Comparison of ENCODE assay signal across 14 cellular contexts in genomic region chr6:75579951-75580350, GRCh38. TPM values are rescaled to one million over a fixed set of nuclear protein-coding genes. Genes with fewer than 3 reads are reported as not detected.
DNase-seq lines count a peak whose midpoint lies in the region; ATAC-seq and TF ChIP-seq lines count a peak whose summit lies in the region.
"Had no signal": no experiment of that assay in that cellular context is flagged by ENCODE, and none has a peak within 500 bp of the region (broad histone marks: within the 10 kb centered on the region; RNA-seq: fewer than 3 reads in every experiment).

No MANE protein-coding gene starts in this region.

- no peak overlapping the region for H3K4me2 ChIP-seq in neural progenitor cell

- peak; percentile 65 to 76 for ATAC-seq in activated CD4-positive, CD25-positive, alpha-beta regulatory T cell treated with anti-CD3 and anti-CD28 coated beads, Interleukin-2, amount 50 U/mL, for 24 hours
- peak; percentile 68 for ATAC-seq in GM21515 (IDR thresholded peaks at IDR 0.05; ENCODE audit: unreplicated experiment)
- ATAC-seq in HG03175 (IDR thresholded peaks at IDR 0.05; ENCODE audit: unreplicated experiment) = peak; percentile 92
- ATAC-seq: right lobe of liver had no signal

- DNase-seq in activated CD4-positive, CD25-positive, alpha-beta regulatory T cell treated with anti-CD3 and anti-CD28 coated beads, Interleukin-2, amount 50 U/mL, for 72 hours = no peak
- DNase-seq in neural progenitor cell (ENCODE audit: low spot score) (no peak), NCI-H187 (lab: John Stamatoyannopoulos, UW) (no peak), endothelial cell (ENCODE audit: low spot score) (no peak), T1000 (lab: John Stamatoyannopoulos, UW) (no peak)
- DNase-seq: activated T-cell treated with anti-CD3 and anti-CD28 coated beads, Interleukin-2, amount 50 U/mL, for 4 hours; H9; mesenchymal stem cell; NCI-H524 treated with DMSO at 0.1 percent for 48 hours; right lobe of liver had no signal

- H3K36me3 Mint-ChIP-seq in neural progenitor cell (no peaks in the 10 kb centered on the region), endothelial cell (ENCODE audit: low read depth, unreplicated experiment) (no peaks in the 10 kb centered on the region)

- H3K79me2 ChIP-seq in neural progenitor cell (ENCODE audit: low read depth) = no peaks in the 10 kb centered on the region

- peaks cover 5% of the 10 kb centered on the region for H3K9me3 ChIP-seq in neural progenitor cell (ENCODE audit: low read depth)
- H3K9me3 ChIP-seq: right lobe of liver had no signal

- H3K4me3 Mint-ChIP-seq in neural progenitor cell (no peak overlapping the region), endothelial cell (ENCODE audit: unreplicated experiment) (no peak overlapping the region)
- H3K4me3 Mint-ChIP-seq: activated T-cell treated with anti-CD3 and anti-CD28 coated beads, Interleukin-2, amount 50 U/mL, for 4 hours; H9; T-helper 1 cell treated with Interleukin-12 subunit alpha and Interleukin-12 subunit beta and Interleukin-4 antibody, amounts not matched to agents 30 μg/mL and 1 μg/mL, for 36 hours had no signal

- no peaks in the 10 kb centered on the region for H3K4me1 Mint-ChIP-seq in neural progenitor cell
- H3K4me1 Mint-ChIP-seq in endothelial cell (ENCODE audit: unreplicated experiment) = no peaks in the 10 kb centered on the region

- H2AFZ ChIP-seq in neural progenitor cell (replicated peaks) = peak overlapping the region; percentile 42

- TF ChIP-seq CTCF in neural progenitor cell (IDR thresholded peaks at IDR 0.05) (no peak), endothelial cell (IDR thresholded peaks at IDR 0.05; ENCODE audit: unreplicated experiment) (no peak)

- peaks cover 12% of the 10 kb centered on the region for H3K9me3 Mint-ChIP-seq in neural progenitor cell
- H3K9me3 Mint-ChIP-seq in endothelial cell (ENCODE audit: unreplicated experiment) = no peaks in the 10 kb centered on the region
- H3K9me3 Mint-ChIP-seq: activated T-cell treated with anti-CD3 and anti-CD28 coated beads, Interleukin-2, amount 50 U/mL, for 4 hours had no signal

- H3K27me3 ChIP-seq in neural progenitor cell = no peaks in the 10 kb centered on the region
- H3K27me3 ChIP-seq: right lobe of liver had no signal

- H3K27me3 Mint-ChIP-seq in neural progenitor cell (ENCODE audit: insufficient read depth, low read depth) (peaks cover 2% of the 10 kb centered on the region), endothelial cell (ENCODE audit: unreplicated experiment) (no peaks in the 10 kb centered on the region)

- no peaks in the 10 kb centered on the region for H3K4me1 ChIP-seq in neural progenitor cell
- H3K4me1 ChIP-seq: right lobe of liver had no signal

- H3F3A ChIP-seq in neural progenitor cell (ENCODE audit: low read depth) = no peaks in the 10 kb centered on the region

- H3K9ac ChIP-seq in neural progenitor cell = no peak overlapping the region

- no peaks in the 10 kb centered on the region for H3K36me3 ChIP-seq in neural progenitor cell
- H3K36me3 ChIP-seq: right lobe of liver had no signal

- H3K27ac Mint-ChIP-seq in neural progenitor cell (no peak overlapping the region), endothelial cell (ENCODE audit: unreplicated experiment) (no peak overlapping the region)
- H3K27ac Mint-ChIP-seq: H9; T-helper 1 cell treated with Interleukin-12 subunit alpha and Interleukin-12 subunit beta and Interleukin-4 antibody, amounts not matched to agents 30 μg/mL and 1 μg/mL, for 36 hours had no signal

- H3K4me3 ChIP-seq in neural progenitor cell = no peak overlapping the region
- H3K4me3 ChIP-seq: right lobe of liver had no signal

- H3K27ac ChIP-seq in neural progenitor cell = no peak overlapping the region
- H3K27ac ChIP-seq: right lobe of liver had no signal

- no peaks in the 10 kb centered on the region for H4K20me1 ChIP-seq in neural progenitor cell (ENCODE audit: low read depth)

RNA-seq across cellular contexts. Expression of gene SENP6, which starts 21.7 kb away (rescaled TPM):
- 108 and 202 TPM in 2 replicates for total RNA-seq in neural progenitor cell (ENCODE audit: low replicate concordance)
- 135 TPM for total RNA-seq in endothelial cell (ENCODE audit: unreplicated experiment)
